In genomic region chr15:40123863-40124262, GRCh38 we compare ENCODE assay signal across 7 cellular contexts. TPM values are rescaled to one million over a fixed set of nuclear protein-coding genes. Genes with fewer than 3 reads are reported as not detected.
DNase-seq lines count a peak whose midpoint lies in the region; ATAC-seq, FAIRE-seq and TF ChIP-seq lines count a peak whose summit lies in the region.
"Not testable (repeated sequence)": the region's sequence is repeated elsewhere in the genome, so short reads cannot be mapped to it uniquely, and the experiment has no call there.

No MANE protein-coding gene starts in this region.

- intact Hi-C loops in GM12878 (cut with micrococcal nuclease; ENCODE audit: unreplicated experiment), result not testable (repeated sequence)

- FAIRE-seq in GM12892 (lab: Jason Lieb, UNC), result peak; percentile 68
- FAIRE-seq in H54 (lab: Jason Lieb, UNC), result peak; percentile 48
- peak; percentile 7 for FAIRE-seq in GM12878 (lab: Jason Lieb, UNC)

- H3K36me3 Mint-ChIP-seq in activated CD4-positive, alpha-beta memory T cell treated with anti-CD3 and anti-CD28 coated beads, Interleukin-2, amount 10 ng/mL, durations not matched to agents 7 days and 5 days (ENCODE audit: low read depth); effector memory CD8-positive, alpha-beta T cell (ENCODE audit: insufficient read depth); natural killer cell treated with Interleukin-12 subunit alpha and Interleukin-12 subunit beta and Interleukin-15 and Interleukin-18, amount 100 ng/mL, for 72 hours: not testable (repeated sequence)

- H4K20me1 ChIP-seq in GM12878 (ENCODE audit: control insufficient read depth, insufficient read depth), result not testable (repeated sequence)

- H2AFZ ChIP-seq in GM12878 (ENCODE audit: control insufficient read depth, low read depth, low read length), result not testable (repeated sequence)

- TF ChIP-seq EP300 in GM12878 (IDR thresholded peaks at IDR 0.05; ENCODE audit: borderline replicate concordance in 1 of 2, control insufficient read depth in 1 of 2, low read depth in 2 of 2, low read length in 2 of 2), result not testable (repeated sequence)

- H3K9me3 Mint-ChIP-seq in activated CD4-positive, alpha-beta memory T cell treated with anti-CD3 and anti-CD28 coated beads, Interleukin-2, amount 10 ng/mL, durations not matched to agents 7 days and 5 days; effector memory CD8-positive, alpha-beta T cell; natural killer cell treated with Interleukin-12 subunit alpha and Interleukin-12 subunit beta and Interleukin-15 and Interleukin-18, amount 100 ng/mL, for 72 hours: not testable (repeated sequence)

- CTCF ChIA-PET in activated CD4-positive, alpha-beta memory T cell treated with anti-CD3 and anti-CD28 coated beads, Interleukin-2, amount 10 ng/mL, durations not matched to agents 7 days and 5 days (lab: Charles Lee), result interaction anchor here (1.0 to 4.8 kb wide), 4 partner anchors 15 to 78 kb away, joined by 3 to 28 read pairs (median 4); partner anchors contain the start of gene BMF
- CTCF ChIA-PET in GM12878 (lab: Yijun Ruan, JAX), result interaction anchor here (0.7 to 1.3 kb wide), 2 partner anchors 78 to 82 kb away, joined by 3 read pairs; no protein-coding TSS in a partner anchor

- not testable (repeated sequence) for H3K9me3 ChIP-seq in GM12878 (replicated peaks; ENCODE audit: control insufficient read depth, insufficient read depth, low read length)

- not testable (repeated sequence) for H3K4me2 ChIP-seq in GM12878 (ENCODE audit: control insufficient read depth, insufficient read depth)

- TF ChIP-seq POLR2A in GM12892 (IDR thresholded peaks at IDR 0.05; ENCODE audit: low read depth, low read length); H54 (IDR thresholded peaks at IDR 0.05; ENCODE audit: low read depth, low read length); GM12878 (IDR thresholded peaks at IDR 0.05; ENCODE audit: low read depth, low read length): not testable (repeated sequence)

- POLR2A ChIA-PET in activated CD4-positive, alpha-beta memory T cell treated with anti-CD3 and anti-CD28 coated beads, Interleukin-2, amount 10 ng/mL, durations not matched to agents 7 days and 5 days (lab: Charles Lee), result not testable (repeated sequence)
- POLR2A ChIA-PET in GM12878 (lab: Charles Lee), result interaction anchor here (0.8 kb wide), 1 partner anchor 9 kb away, joined by 3 read pairs; no protein-coding TSS in a partner anchor

- not testable (repeated sequence) for H3K27ac Mint-ChIP-seq in activated CD4-positive, alpha-beta memory T cell treated with anti-CD3 and anti-CD28 coated beads, Interleukin-2, amount 10 ng/mL, durations not matched to agents 7 days and 5 days; effector memory CD8-positive, alpha-beta T cell
- H3K27ac Mint-ChIP-seq in natural killer cell treated with Interleukin-12 subunit alpha and Interleukin-12 subunit beta and Interleukin-15 and Interleukin-18, amount 100 ng/mL, for 72 hours, result peak overlapping the region in 1 of 2 donors; percentile 45

- H3K4me1 Mint-ChIP-seq in activated CD4-positive, alpha-beta memory T cell treated with anti-CD3 and anti-CD28 coated beads, Interleukin-2, amount 10 ng/mL, durations not matched to agents 7 days and 5 days; effector memory CD8-positive, alpha-beta T cell (ENCODE audit: low read depth in 2 of 2); natural killer cell treated with Interleukin-12 subunit alpha and Interleukin-12 subunit beta and Interleukin-15 and Interleukin-18, amount 100 ng/mL, for 72 hours (ENCODE audit: low read depth in 2 of 2): not testable (repeated sequence)

- not testable (repeated sequence) for H3K4me1 ChIP-seq in GM12878 (ENCODE audit: control insufficient read depth, insufficient read depth, low read length)

- not testable (repeated sequence) for BruUV-seq in GM12878 (replicated peaks; lab: Mats Ljungman, UMichigan)

- ATAC-seq in GM12878, result not testable (repeated sequence)
- peak; percentile 35 for ATAC-seq in effector memory CD8-positive, alpha-beta T cell (replicated peaks)
- peak; percentile 54 to 61 for ATAC-seq in natural killer cell treated with Interleukin-12 subunit alpha and Interleukin-12 subunit beta and Interleukin-15 and Interleukin-18, amount 100 ng/mL, for 72 hours

- H3K4me3 Mint-ChIP-seq in activated CD4-positive, alpha-beta memory T cell treated with anti-CD3 and anti-CD28 coated beads, Interleukin-2, amount 10 ng/mL, durations not matched to agents 7 days and 5 days; effector memory CD8-positive, alpha-beta T cell; natural killer cell treated with Interleukin-12 subunit alpha and Interleukin-12 subunit beta and Interleukin-15 and Interleukin-18, amount 100 ng/mL, for 72 hours: not testable (repeated sequence)

- H3K4me3 ChIP-seq in GM12878, result not testable (repeated sequence)

- 100% methylated on average over 4 of the region's 5 CpGs for WGBS in GM12878 (ENCODE audit: insufficient coverage, insufficient replicate concordance, low lambda C conversion rate, missing lambda C conversion rate)

- in situ Hi-C loops in GM12878 (cut with MboI), result not testable (repeated sequence)

- DNase-seq in GM12892 (ENCODE audit: insufficient read length); H54 (ENCODE audit: insufficient read length, low spot score); GM12878 (ENCODE audit: low read depth, low spot score); effector memory CD8-positive, alpha-beta T cell; natural killer cell treated with Interleukin-12 subunit alpha and Interleukin-12 subunit beta and Interleukin-15 and Interleukin-18, amount 100 ng/mL, for 72 hours (ENCODE audit: low spot score): not testable (repeated sequence)
- peak; percentile 9 for DNase-seq in activated CD4-positive, alpha-beta memory T cell treated with anti-CD3 and anti-CD28 coated beads, Interleukin-2, amount 10 ng/mL, durations not matched to agents 7 days and 5 days
- DNase-seq in islet precursor cell, result peak; percentile 6

- not testable (repeated sequence) for H3K9ac ChIP-seq in GM12878 (ENCODE audit: control insufficient read depth, insufficient read depth, low read length)

- not testable (repeated sequence) for TF ChIP-seq CTCF in GM12878 (IDR thresholded peaks at IDR 0.05 in 2 of 3, conservative IDR thresholded peaks at IDR 0.05 in 1 of 3; ENCODE audit: control insufficient read depth in 2 of 3, extremely low read depth in 1 of 3, insufficient read depth in 1 of 3, low read depth in 3 of 3, low read length in 3 of 3)

- not testable (repeated sequence) for H3K79me2 ChIP-seq in GM12878 (ENCODE audit: control insufficient read depth, insufficient read depth, low read length)

- H3K36me3 ChIP-seq in GM12878 (ENCODE audit: control insufficient read depth in 2 of 2, insufficient read depth in 2 of 2, low read length in 1 of 2), result not testable (repeated sequence)

- not testable (repeated sequence) for H3K27ac ChIP-seq in GM12878 (ENCODE audit: control insufficient read depth, insufficient read depth)

- H3K27me3 ChIP-seq in GM12878 (replicated peaks in 1 of 2; ENCODE audit: control insufficient read depth in 2 of 2, insufficient read depth in 2 of 2, low read length in 1 of 2), result not testable (repeated sequence)

- SMC1A ChIA-PET in GM12878 (lab: Charles Lee; ENCODE audit: uncharacterized antibody, unreplicated experiment), result interaction anchor here (0.8 to 1.3 kb wide), 2 partner anchors 9 to 76 kb away, joined by 3 to 4 read pairs; no protein-coding TSS in a partner anchor

- RAD21 ChIA-PET in GM12878 (lab: Charles Lee; ENCODE audit: unreplicated experiment), result not testable (repeated sequence)

- TF ChIP-seq RAD21 in GM12878 (IDR thresholded peaks at IDR 0.05; ENCODE audit: insufficient read depth, low read depth, low read length), result not testable (repeated sequence)

- not testable (repeated sequence) for H3K27me3 Mint-ChIP-seq in activated CD4-positive, alpha-beta memory T cell treated with anti-CD3 and anti-CD28 coated beads, Interleukin-2, amount 10 ng/mL, durations not matched to agents 7 days and 5 days; natural killer cell treated with Interleukin-12 subunit alpha and Interleukin-12 subunit beta and Interleukin-15 and Interleukin-18, amount 100 ng/mL, for 72 hours
- peaks cover 12 to 13% of the 10 kb centered on the region in 2 donors for H3K27me3 Mint-ChIP-seq in effector memory CD8-positive, alpha-beta T cell

RNA-seq across cellular contexts. Expression of gene BMF, which starts 15.2 kb away (rescaled TPM):
- 22.2 TPM for polyA plus RNA-seq in GM12892 (2012; ENCODE audit: missing spikeins)
- total RNA-seq in activated CD4-positive, alpha-beta memory T cell treated with anti-CD3 and anti-CD28 coated beads, Interleukin-2, amount 10 ng/mL, durations not matched to agents 7 days and 5 days, result 10 to 100 TPM; 25.7 to 30.2 TPM
- total RNA-seq in GM12878 (2013; cell fraction: nucleolus; rRNA removed), result 43.4 and 50.5 TPM in 2 replicates
- 17.3 and 19.2 TPM in 2 replicates for total RNA-seq in GM12878 (2014; rRNA removed)
- 16.4 and 20.1 TPM in 2 replicates for total RNA-seq in GM12878 (2014; rRNA removed; fragmentation: Illumina TruSeq; extraction: Trizol)
- 34.9 and 35.7 TPM in 2 replicates for total RNA-seq in GM12878 (2021)
- 20.0 TPM for polyA plus RNA-seq in GM12878 (2011; ENCODE audit: low read depth)
- polyA plus RNA-seq in GM12878 (2011; rRNA removed), result 14.7 and 22.1 TPM in 2 replicates
- polyA plus RNA-seq in GM12878 (2011; cell fraction: cytosol; rRNA removed), result 27.1 and 27.9 TPM in 2 replicates
- 24.6 and 24.9 TPM in 2 replicates for polyA plus RNA-seq in GM12878 (2011; cell fraction: nucleus; rRNA removed)
- 26.9 and 30.0 TPM in 2 replicates for polyA plus RNA-seq in GM12878 (2012)
- 17.4 and 23.8 TPM in 2 replicates for polyA plus RNA-seq in GM12878 (2014; fragmentation: Illumina TruSeq; extraction: Trizol)
- polyA plus RNA-seq in GM12878 (2014; fragmentation: Nextera tagmentation; extraction: Ambion mirVana), result 1 to 10 TPM in 1 of 2 experiments, under 1 TPM in 1; 0.82 to 1.3 TPM
- 26.8 and 27.5 TPM in 2 replicates for polyA plus RNA-seq in GM12878 (2014; rRNA removed)
- 1 to 10 TPM; 4.0 to 4.2 TPM for polyA plus RNA-seq in GM12878 (2016; fragmentation: Nextera tagmentation; extraction: Ambion mirVana)
- polyA minus RNA-seq in GM12878 (2011; rRNA and poly(A)+ RNA removed), result 21.4 and 35.2 TPM in 2 replicates
- 8.8 and 9.4 TPM in 2 replicates for polyA minus RNA-seq in GM12878 (2011; cell fraction: cytosol; rRNA and poly(A)+ RNA removed)
- polyA minus RNA-seq in GM12878 (2011; cell fraction: nucleus; rRNA and poly(A)+ RNA removed), result 9.3 and 14.4 TPM in 2 replicates
- 1 to 10 TPM; 1.8 to 4.6 TPM for total RNA-seq in natural killer cell treated with Interleukin-12 subunit alpha and Interleukin-12 subunit beta and Interleukin-15 and Interleukin-18, amount 100 ng/mL, for 72 hours

RNA-seq across cellular contexts. Expression of gene BUB1B, which starts 37.0 kb away (rescaled TPM):
- 49.2 TPM for polyA plus RNA-seq in GM12892 (2012; ENCODE audit: missing spikeins)
- total RNA-seq in activated CD4-positive, alpha-beta memory T cell treated with anti-CD3 and anti-CD28 coated beads, Interleukin-2, amount 10 ng/mL, durations not matched to agents 7 days and 5 days, result 10 to 100 TPM; 73.2 to 73.8 TPM
- 142 and 156 TPM in 2 replicates for total RNA-seq in GM12878 (2013; cell fraction: nucleolus; rRNA removed)
- total RNA-seq in GM12878 (2014; rRNA removed) (78.9 and 95.3 TPM in 2 replicates), GM12878 (2014; rRNA removed; fragmentation: Illumina TruSeq; extraction: Trizol) (92.6 and 95.4 TPM in 2 replicates), GM12878 (2021) (71.6 and 78.4 TPM in 2 replicates)
- 29.4 TPM for polyA plus RNA-seq in GM12878 (2011; ENCODE audit: low read depth)
- polyA plus RNA-seq in GM12878 (2011; rRNA removed) (84.4 and 105 TPM in 2 replicates), GM12878 (2014; fragmentation: Illumina TruSeq; extraction: Trizol) (98.6 and 126 TPM in 2 replicates), GM12878 (2014; fragmentation: Nextera tagmentation; extraction: Ambion mirVana) (10 to 100 TPM; 29.1 to 38.6 TPM), GM12878 (2014; rRNA removed) (66.7 and 79.6 TPM in 2 replicates), GM12878 (2016; fragmentation: Nextera tagmentation; extraction: Ambion mirVana) (10 to 100 TPM; 73.1 to 75.6 TPM)
- 35.8 and 36.0 TPM in 2 replicates for polyA plus RNA-seq in GM12878 (2011; cell fraction: cytosol; rRNA removed)
- polyA plus RNA-seq in GM12878 (2011; cell fraction: nucleus; rRNA removed), result 97.5 and 112 TPM in 2 replicates
- polyA plus RNA-seq in GM12878 (2012), result 25.4 and 35.5 TPM in 2 replicates
- polyA minus RNA-seq in GM12878 (2011; rRNA and poly(A)+ RNA removed), result 53.6 and 55.4 TPM in 2 replicates
- polyA minus RNA-seq in GM12878 (2011; cell fraction: cytosol; rRNA and poly(A)+ RNA removed), result 18.8 and 28.1 TPM in 2 replicates
- 39.4 and 86.6 TPM in 2 replicates for polyA minus RNA-seq in GM12878 (2011; cell fraction: nucleus; rRNA and poly(A)+ RNA removed)
- total RNA-seq in natural killer cell treated with Interleukin-12 subunit alpha and Interleukin-12 subunit beta and Interleukin-15 and Interleukin-18, amount 100 ng/mL, for 72 hours, result 10 to 100 TPM; 19.4 to 70.8 TPM
